8 cellular contexts compared by ENCODE assay signal in the genomic region with DNA sequence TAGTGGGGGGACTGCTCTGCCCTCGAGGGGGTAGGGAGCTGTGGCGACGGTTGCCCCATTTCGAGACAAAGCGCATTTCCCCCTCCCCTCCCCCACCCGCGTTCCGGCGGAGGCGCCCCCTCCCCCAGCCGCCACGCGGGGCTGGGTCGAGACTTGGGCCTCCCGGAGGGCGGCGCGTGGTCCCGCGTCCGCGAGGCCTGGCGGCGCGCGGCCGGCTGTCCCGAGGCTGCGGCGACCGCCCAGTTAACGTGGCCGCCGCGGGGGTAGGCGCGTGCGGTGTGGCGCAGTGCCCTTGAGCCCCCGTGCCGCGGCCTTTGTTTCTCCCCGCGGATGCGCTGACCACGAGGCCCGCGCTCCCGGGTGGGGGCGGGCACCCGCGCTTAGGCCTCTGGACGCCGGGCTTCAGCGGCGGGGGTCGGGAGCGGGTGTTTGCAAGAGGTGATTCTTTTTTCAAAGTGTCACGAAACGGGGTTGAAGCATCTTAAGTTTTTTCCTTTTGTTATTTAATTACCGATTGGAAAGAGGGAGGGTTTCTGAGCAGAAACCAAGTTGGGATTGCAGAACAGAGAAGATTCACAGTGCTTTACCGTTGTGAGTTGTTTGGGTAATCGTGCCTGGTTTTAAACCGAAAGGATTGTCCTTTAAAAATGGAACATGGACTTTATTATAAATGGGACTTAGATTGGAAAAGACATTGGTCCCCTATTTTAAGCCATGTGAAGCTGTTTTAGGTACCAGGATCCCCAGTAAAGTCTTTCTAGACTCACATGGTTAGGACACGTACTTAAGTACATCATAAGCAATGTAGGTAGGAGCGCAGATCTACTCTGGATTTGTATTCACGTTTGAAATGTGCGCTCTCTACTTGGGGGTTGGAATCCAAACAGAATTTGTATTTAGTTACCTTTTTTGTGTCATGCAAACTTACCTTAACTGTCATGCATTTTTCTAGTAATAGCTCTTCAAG. TPM values are rescaled to one million over a fixed set of nuclear protein-coding genes. Genes with fewer than 3 reads are reported as not detected.
DNase-seq lines count a peak whose midpoint lies in the region; ATAC-seq and TF ChIP-seq lines count a peak whose summit lies in the region.

No MANE protein-coding gene starts in this region.

- no peaks in the 10 kb centered on the region for H3K9me3 ChIP-seq in esophagus squamous epithelium

- peaks cover 3% of the 10 kb centered on the region for H3K27me3 Mint-ChIP-seq in activated T-cell treated with anti-CD3 and anti-CD28 coated beads, Interleukin-2, amount 50 U/mL, for 4 hours (ENCODE audit: low read depth)
- H3K27me3 Mint-ChIP-seq in naive B cell: no peaks in the 10 kb centered on the region
- peaks cover 3% of the 10 kb centered on the region for H3K27me3 Mint-ChIP-seq in stimulated activated naive CD8-positive, alpha-beta T cell treated with anti-CD3 and anti-CD28 coated beads, Interleukin-15, Interleukin-2, amounts not matched to agents 100 ng/mL and 50 ng/mL, for 24 hours

- H3K27me3 ChIP-seq in esophagus squamous epithelium: no peaks in the 10 kb centered on the region

- peak overlapping the region in 5 of 6 donors; percentile 68 to 100 (median 83) for H3K27ac Mint-ChIP-seq in naive B cell
- H3K27ac Mint-ChIP-seq in stimulated activated naive CD8-positive, alpha-beta T cell treated with anti-CD3 and anti-CD28 coated beads, Interleukin-15, Interleukin-2, amounts not matched to agents 100 ng/mL and 50 ng/mL, for 24 hours: peak overlapping the region; percentile 95

- TF ChIP-seq CTCF in esophagus squamous epithelium (IDR thresholded peaks at IDR 0.05): peak in 1 of 6 experiments; percentile 6

- peak overlapping the region; percentile 99 to 100 (median 100) for H3K27ac ChIP-seq in esophagus squamous epithelium

- DNase-seq in CD1c-positive myeloid dendritic cell (ENCODE audit: extremely low spot score): peak; percentile 54
- DNase-seq in NCI-H2227 (lab: John Stamatoyannopoulos, UW; ENCODE audit: unreplicated experiment): peak; percentile 67
- DNase-seq in activated T-cell treated with anti-CD3 and anti-CD28 coated beads, Interleukin-2, amount 50 U/mL, for 4 hours: peak; percentile 60
- DNase-seq in esophagus squamous epithelium (lab: John Stamatoyannopoulos, UW): no peak
- peak; percentile 64 for DNase-seq in naive B cell

- peaks cover 43% of the 10 kb centered on the region for H3K4me1 Mint-ChIP-seq in activated T-cell treated with anti-CD3 and anti-CD28 coated beads, Interleukin-2, amount 50 U/mL, for 4 hours (ENCODE audit: low read depth)
- peaks cover 33 to 66% (median 37%) of the 10 kb centered on the region in 3 donors for H3K4me1 Mint-ChIP-seq in naive B cell
- H3K4me1 Mint-ChIP-seq in stimulated activated naive CD8-positive, alpha-beta T cell treated with anti-CD3 and anti-CD28 coated beads, Interleukin-15, Interleukin-2, amounts not matched to agents 100 ng/mL and 50 ng/mL, for 24 hours (ENCODE audit: low read depth): peaks cover 58% of the 10 kb centered on the region

- peak overlapping the region; percentile 77 to 100 (median 94) for H3K4me3 ChIP-seq in esophagus squamous epithelium

- peaks cover 5 to 54% (median 25%) of the 10 kb centered on the region in 3 donors for H3K4me1 ChIP-seq in esophagus squamous epithelium

- peak overlapping the region; percentile 90 for H3K4me3 Mint-ChIP-seq in activated T-cell treated with anti-CD3 and anti-CD28 coated beads, Interleukin-2, amount 50 U/mL, for 4 hours
- H3K4me3 Mint-ChIP-seq in naive B cell: peak overlapping the region; percentile 86 to 100 (median 92)
- peak overlapping the region; percentile 100 for H3K4me3 Mint-ChIP-seq in stimulated activated naive CD8-positive, alpha-beta T cell treated with anti-CD3 and anti-CD28 coated beads, Interleukin-15, Interleukin-2, amounts not matched to agents 100 ng/mL and 50 ng/mL, for 24 hours

- intact Hi-C loops in esophagus squamous epithelium (cut with DNase I): no loop called here

- no peaks in the 10 kb centered on the region for H3K9me3 Mint-ChIP-seq in activated T-cell treated with anti-CD3 and anti-CD28 coated beads, Interleukin-2, amount 50 U/mL, for 4 hours
- H3K9me3 Mint-ChIP-seq in naive B cell: peaks cover 0 to 4% (median 0%) of the 10 kb centered on the region in 7 donors
- no peaks in the 10 kb centered on the region for H3K9me3 Mint-ChIP-seq in stimulated activated naive CD8-positive, alpha-beta T cell treated with anti-CD3 and anti-CD28 coated beads, Interleukin-15, Interleukin-2, amounts not matched to agents 100 ng/mL and 50 ng/mL, for 24 hours

- WGBS in esophagus squamous epithelium, 2 donors: 1 to 3% methylated on average over 10 to 14 of the region's 68 CpGs

- TF ChIP-seq POLR2A in esophagus squamous epithelium (IDR thresholded peaks at IDR 0.05): no peak

- peaks cover 54% of the 10 kb centered on the region for H3K36me3 Mint-ChIP-seq in activated T-cell treated with anti-CD3 and anti-CD28 coated beads, Interleukin-2, amount 50 U/mL, for 4 hours (ENCODE audit: insufficient read depth)
- peaks cover 32 to 39% of the 10 kb centered on the region in 2 donors for H3K36me3 Mint-ChIP-seq in naive B cell
- peaks cover 86% of the 10 kb centered on the region for H3K36me3 Mint-ChIP-seq in stimulated activated naive CD8-positive, alpha-beta T cell treated with anti-CD3 and anti-CD28 coated beads, Interleukin-15, Interleukin-2, amounts not matched to agents 100 ng/mL and 50 ng/mL, for 24 hours (ENCODE audit: low read depth)

- ATAC-seq in GM21717 (IDR thresholded peaks at IDR 0.05; ENCODE audit: unreplicated experiment): peak; percentile 5
- peak; percentile 1 to 2 for ATAC-seq in activated T-cell treated with anti-CD3 and anti-CD28 coated beads, Interleukin-2, amount 50 U/mL, for 4 hours
- no peak for ATAC-seq in naive B cell (ENCODE audit: low read depth in 2 of 2)
- no peak for ATAC-seq in HG03571 (IDR thresholded peaks at IDR 0.05; ENCODE audit: unreplicated experiment)

- peaks cover 0 to 26% (median under 1%) of the 10 kb centered on the region in 3 donors for H3K36me3 ChIP-seq in esophagus squamous epithelium

RNA-seq across cellular contexts. Expression of gene CBX3, which starts 0.8 kb away (rescaled TPM):
- 100 to 1,000 TPM; 246 to 278 (median 267) TPM for total RNA-seq in activated T-cell treated with anti-CD3 and anti-CD28 coated beads, Interleukin-2, amount 50 U/mL, for 4 hours
- total RNA-seq in esophagus squamous epithelium: 10 to 100 TPM; 24.6 to 85.3 (median 74.2) TPM
- 100 to 1,000 TPM in 2 of 6 donors, 10 to 100 TPM in 4; 83.0 to 153 (median 94.2) TPM for polyA plus RNA-seq in naive B cell (ENCODE audit: low read depth in 6 of 6)

RNA-seq across cellular contexts. Expression of gene HNRNPA2B1, which starts 1.8 kb away (rescaled TPM):
- 100 to 1,000 TPM; 912 to 975 (median 924) TPM for total RNA-seq in activated T-cell treated with anti-CD3 and anti-CD28 coated beads, Interleukin-2, amount 50 U/mL, for 4 hours
- total RNA-seq in esophagus squamous epithelium: 100 to 1,000 TPM; 148 to 256 (median 203) TPM
- polyA plus RNA-seq in naive B cell (ENCODE audit: low read depth in 6 of 6): 100 to 1,000 TPM; 585 to 820 (median 621) TPM

RNA-seq across cellular contexts. Expression of gene NFE2L3, which starts 50.3 kb away (rescaled TPM):
- 10 to 100 TPM; 34.1 to 53.7 (median 46.5) TPM for total RNA-seq in activated T-cell treated with anti-CD3 and anti-CD28 coated beads, Interleukin-2, amount 50 U/mL, for 4 hours
- total RNA-seq in esophagus squamous epithelium: 1 to 10 TPM; 2.0 to 8.4 (median 5.6) TPM
- 1 to 10 TPM in 5 of 6 donors, under 1 TPM in 1; 0.93 to 4.1 (median 2.4) TPM for polyA plus RNA-seq in naive B cell (ENCODE audit: low read depth in 6 of 6)

Comparison
In these comparisons a context has a peak if more than half of its experiments do, and no peak if none do; other contexts are left out.
1. ATAC-seq: peak in GM21717 (single experiment) and activated T-cell treated with anti-CD3 and anti-CD28 coated beads, Interleukin-2, amount 50 U/mL, for 4 hours (2 of 2); none in naive B cell (0 of 2) and HG03571 (single experiment).
2. Peak in every context shown above with its lines, with median percentiles within 50 percentile points of each other: H3K4me3 Mint-ChIP-seq.